In genomic region chr2:171798156-171798815, GRCh38 we compare ENCODE assay signal across 10 cellular contexts.
DNase-seq lines count a peak whose midpoint lies in the region; ATAC-seq, FAIRE-seq and TF ChIP-seq lines count a peak whose summit lies in the region.
"Had no signal": no experiment of that assay in that cellular context is flagged by ENCODE, and none has a peak within 500 bp of the region (broad histone marks: within the 10 kb centered on the region; RNA-seq: fewer than 3 reads in every experiment).

No MANE protein-coding gene starts in this region.

- TF ChIP-seq CTCF in IMR-90 (conservative IDR thresholded peaks at IDR 0.05; ENCODE audit: low read depth, low read length) = no peak
- TF ChIP-seq CTCF in astrocyte (IDR thresholded peaks at IDR 0.05; ENCODE audit: insufficient read depth, low read depth, low read length) = no peak
- TF ChIP-seq CTCF in kidney (IDR thresholded peaks at IDR 0.05; ENCODE audit: borderline replicate concordance, extremely low read depth, insufficient read depth) = no peak
- TF ChIP-seq CTCF in colonic mucosa (IDR thresholded peaks at IDR 0.05) = no peak

- H2BK20ac ChIP-seq in IMR-90 (ENCODE audit: low read depth, low read length) = peak overlapping the region; percentile 58; the same call in 1 of the 2 replicates

- WGBS in IMR-90 (ENCODE audit: extremely low coverage in 2 of 2, insufficient read length in 1 of 2), 2 experiments = no CpG with 5 or more reads among the region's 6 CpGs

- H2BK15ac ChIP-seq in IMR-90 (ENCODE audit: low read depth, low read length) = peak overlapping the region; percentile 56; the same call in 1 of the 3 replicates

- in situ Hi-C loops in IMR-90 (cut with MboI; ENCODE audit: low sequenced_read_pairs) = no loop called here

- no peak for TF ChIP-seq POLR2A in IMR-90 (IDR thresholded peaks at IDR 0.05; ENCODE audit: low read depth, low read length)

- peak; percentile 45 to 48 for ATAC-seq in CD4-positive, CD25-positive, alpha-beta regulatory T cell (ENCODE audit: low read depth in 2 of 2)
- peak; percentile 89 for ATAC-seq in IMR-90 (ENCODE audit: low read depth)

- peak overlapping the region; percentile 6; the same call in 1 of the 2 replicates for H3K9ac ChIP-seq in IMR-90 (ENCODE audit: low read depth, low read length)
- H3K9ac ChIP-seq in astrocyte (ENCODE audit: low read length) = peak overlapping the region; percentile 57
- H3K9ac ChIP-seq in kidney (ENCODE audit: low read length in 2 of 2) = no peak overlapping the region
- H3K9ac ChIP-seq in colonic mucosa (ENCODE audit: low read depth in 2 of 2, low read length in 2 of 2) = no peak overlapping the region

- intact Hi-C loops in IMR-90 (cut with micrococcal nuclease) = no loop called here
- intact Hi-C loops in kidney (cut with DNase I) = no loop called here
- intact Hi-C loops in colonic mucosa (cut with DNase I) = no loop called here

- H2BK120ac ChIP-seq in IMR-90 (ENCODE audit: low read depth, low read length) = peak overlapping the region; percentile 59; the same call in 1 of the 2 replicates

- peak overlapping the region; percentile 71 for H4K5ac ChIP-seq in IMR-90 (ENCODE audit: low read depth, low read length)

- peak overlapping the region; percentile 60 for H2AK9ac ChIP-seq in IMR-90 (replicated peaks; ENCODE audit: low read depth, low read length, poor library complexity)

- H2AFZ ChIP-seq in IMR-90 (replicated peaks; ENCODE audit: low read length, poor library complexity) = no peak overlapping the region
- peak overlapping the region; percentile 15 for H2AFZ ChIP-seq in astrocyte (ENCODE audit: low read depth, low read length)

- CTCF ChIA-PET in IMR-90 (lab: Yijun Ruan, JAX) = interaction anchor here (0.6 to 1.5 kb wide), 3 partner anchors 12 to 16 kb away, joined by 3 to 5 read pairs (median 4); no protein-coding TSS in a partner anchor

- H3K9me1 ChIP-seq in IMR-90 (ENCODE audit: insufficient read depth, low read length) = peaks cover 7% of the 10 kb centered on the region

- POLR2A ChIA-PET in IMR-90 (lab: Charles Lee; ENCODE audit: unreplicated experiment) = no interaction called here

- DNase-seq in CD4-positive, CD25-positive, alpha-beta regulatory T cell = peak in 1 of 3 donors; percentile 40
- peak; percentile 74 for DNase-seq in IMR-90
- peak; percentile 68 for DNase-seq in astrocyte (ENCODE audit: low read depth)
- DNase-seq in lung microvascular endothelial cell (ENCODE audit: low read depth in 2 of 2) = peak; percentile 72 to 88
- DNase-seq in kidney = no peak
- no peak for DNase-seq in NCI-H446 treated with DMSO at 0.1 percent for 48 hours (lab: John Stamatoyannopoulos, UW)
- no peak for DNase-seq in colonic mucosa
- no peak for DNase-seq in RPMI8226
- DNase-seq: NCI-H2227 treated with DMSO at 0.1 percent for 48 hours had no signal

- H3K4me3 ChIP-seq in CD4-positive, CD25-positive, alpha-beta regulatory T cell (ENCODE audit: low read depth, low read length) = no peak overlapping the region
- H3K4me3 ChIP-seq in IMR-90 (ENCODE audit: insufficient read depth, low read depth, low read length) (no peak overlapping the region), astrocyte (ENCODE audit: insufficient read depth, low read depth, low read length) (no peak overlapping the region), kidney (ENCODE audit: low read length in 2 of 2) (no peak overlapping the region), colonic mucosa (no peak overlapping the region)
- H3K4me3 ChIP-seq: thoracic aorta had no signal

- H3K9me3 Mint-ChIP-seq in CD4-positive, CD25-positive, alpha-beta regulatory T cell = no peaks in the 10 kb centered on the region
- H3K9me3 Mint-ChIP-seq in astrocyte (ENCODE audit: unreplicated experiment) = no peaks in the 10 kb centered on the region

- H4K8ac ChIP-seq in IMR-90 (ENCODE audit: low read depth in 2 of 2, low read length in 2 of 2) = peak overlapping the region in 1 of 2 experiments; percentile 45; a peak in 2 of 4 replicates

- FAIRE-seq in astrocyte (lab: Jason Lieb, UNC) (peak; percentile 93), kidney (lab: Jason Lieb, UNC) (no peak)

- no TSS peak for BruUV-seq in IMR-90 (replicated peaks; lab: Mats Ljungman, UMichigan)

- dilution Hi-C loops in IMR-90 (cut with HindIII; ENCODE audit: low sequenced_read_pairs, unreplicated experiment) = no loop called here

- H3K27ac ChIP-seq in CD4-positive, CD25-positive, alpha-beta regulatory T cell (ENCODE audit: insufficient read depth, low read length, poor library complexity, severe bottlenecking) = no peak overlapping the region
- H3K27ac ChIP-seq in IMR-90 (ENCODE audit: insufficient read depth, low read length) (no peak overlapping the region), astrocyte (ENCODE audit: low read depth, low read length) (peak overlapping the region; percentile 72), kidney (ENCODE audit: low read depth in 2 of 2, low read length in 2 of 2) (no peak overlapping the region), colonic mucosa (no peak overlapping the region)
- H3K27ac ChIP-seq: thoracic aorta had no signal

- 0 out of 2 replicates have a peak overlapping the region, but pooled peaks have one; percentile 55 for H4K91ac ChIP-seq in IMR-90 (ENCODE audit: insufficient read depth, low read depth, low read length)

- peak overlapping the region; percentile 59; the same call in 1 of the 2 replicates for H3K14ac ChIP-seq in IMR-90 (replicated peaks; ENCODE audit: low read depth, low read length)

- peaks cover 21% of the 10 kb centered on the region for H3K36me3 Mint-ChIP-seq in CD4-positive, CD25-positive, alpha-beta regulatory T cell
- peaks cover 3% of the 10 kb centered on the region for H3K36me3 Mint-ChIP-seq in astrocyte (ENCODE audit: low read depth, unreplicated experiment)

- H3K56ac ChIP-seq in IMR-90 (ENCODE audit: extremely low read depth, insufficient read depth, low read length) = no peak overlapping the region

- peak overlapping the region; percentile 60 for H3K4me2 ChIP-seq in IMR-90 (ENCODE audit: low read depth, low read length)
- peak overlapping the region; percentile 71 for H3K4me2 ChIP-seq in astrocyte (ENCODE audit: low read length)

- H3K4me1 ChIP-seq in CD4-positive, CD25-positive, alpha-beta regulatory T cell (ENCODE audit: control insufficient read depth, insufficient read depth, low read length, poor library complexity, severe bottlenecking) = no peaks in the 10 kb centered on the region
- H3K4me1 ChIP-seq in IMR-90 (ENCODE audit: control insufficient read depth, insufficient read depth, low read length) (peaks cover 6% of the 10 kb centered on the region), astrocyte (ENCODE audit: insufficient read depth, low read length) (peaks cover 13% of the 10 kb centered on the region), kidney (ENCODE audit: control insufficient read depth in 1 of 2, insufficient read depth in 1 of 2, low read depth in 1 of 2, low read length in 2 of 2) (no peaks in the 10 kb centered on the region), colonic mucosa (no peaks in the 10 kb centered on the region)

- no peak for TF ChIP-seq RAD21 in IMR-90 (IDR thresholded peaks at IDR 0.05; ENCODE audit: low read length)

- no peaks in the 10 kb centered on the region for H3K9me3 ChIP-seq in CD4-positive, CD25-positive, alpha-beta regulatory T cell (ENCODE audit: control insufficient read depth in 2 of 2, low read length in 2 of 2)
- no peaks in the 10 kb centered on the region for H3K9me3 ChIP-seq in IMR-90 (ENCODE audit: control insufficient read depth, insufficient read depth, low read length)
- no peaks in the 10 kb centered on the region for H3K9me3 ChIP-seq in astrocyte (ENCODE audit: insufficient read depth, low read depth, low read length)
- H3K9me3 ChIP-seq in kidney (ENCODE audit: control insufficient read depth in 1 of 2, low read length in 2 of 2) = no peaks in the 10 kb centered on the region
- no peaks in the 10 kb centered on the region for H3K9me3 ChIP-seq in colonic mucosa
- H3K9me3 ChIP-seq: thoracic aorta had no signal

- H3K79me2 ChIP-seq in astrocyte (ENCODE audit: insufficient read depth, low read length) = no peaks in the 10 kb centered on the region

- H3K36me3 ChIP-seq in CD4-positive, CD25-positive, alpha-beta regulatory T cell (ENCODE audit: control insufficient read depth, insufficient read depth, low read length) = peaks cover 14% of the 10 kb centered on the region
- H3K36me3 ChIP-seq in IMR-90 (ENCODE audit: control insufficient read depth, insufficient read depth, low read length) = peaks cover 3% of the 10 kb centered on the region; the same call in 1 of the 2 replicates
- H3K36me3 ChIP-seq in astrocyte (ENCODE audit: insufficient read depth, low read length) = no peaks in the 10 kb centered on the region
- H3K36me3 ChIP-seq in kidney (ENCODE audit: control insufficient read depth in 1 of 2, insufficient read depth in 2 of 2, low read length in 2 of 2) = peaks cover 0 to 8% of the 10 kb centered on the region in 2 donors
- no peaks in the 10 kb centered on the region for H3K36me3 ChIP-seq in colonic mucosa

- H3K27ac Mint-ChIP-seq in CD4-positive, CD25-positive, alpha-beta regulatory T cell = peak overlapping the region in 1 of 3 donors; percentile 71
- peak overlapping the region; percentile 93 for H3K27ac Mint-ChIP-seq in astrocyte (ENCODE audit: unreplicated experiment)

- peak overlapping the region; percentile 74; the same call in 1 of the 2 replicates for H3K4ac ChIP-seq in IMR-90 (ENCODE audit: low read depth, low read length)

- H2AK5ac ChIP-seq in IMR-90 (ENCODE audit: low read depth, low read length) = 0 out of 2 replicates have a peak overlapping the region, but pooled peaks have one; percentile 85

- H3K27me3 ChIP-seq in CD4-positive, CD25-positive, alpha-beta regulatory T cell (ENCODE audit: control insufficient read depth, insufficient read depth, low read length) = no peaks in the 10 kb centered on the region
- H3K27me3 ChIP-seq in IMR-90 (ENCODE audit: control insufficient read depth, insufficient read depth, low read length) (no peaks in the 10 kb centered on the region), astrocyte (ENCODE audit: insufficient read depth, low read length) (no peaks in the 10 kb centered on the region), colonic mucosa (no peaks in the 10 kb centered on the region)

- peaks cover 0 to 3% of the 10 kb centered on the region in 2 experiments; a peak in 1 of 4 replicates for H3K79me1 ChIP-seq in IMR-90 (ENCODE audit: low read depth in 1 of 2, low read length in 2 of 2)

- H4K20me1 ChIP-seq in IMR-90 (ENCODE audit: insufficient read depth, low read length) = no peaks in the 10 kb centered on the region
- no peaks in the 10 kb centered on the region for H4K20me1 ChIP-seq in astrocyte (ENCODE audit: insufficient read depth, low read length)

- no peaks in the 10 kb centered on the region for H3K27me3 Mint-ChIP-seq in CD4-positive, CD25-positive, alpha-beta regulatory T cell
- H3K27me3 Mint-ChIP-seq in astrocyte (ENCODE audit: low read depth, unreplicated experiment) = no peaks in the 10 kb centered on the region

- no peak overlapping the region for H3K4me3 Mint-ChIP-seq in CD4-positive, CD25-positive, alpha-beta regulatory T cell
- peak overlapping the region; percentile 46 for H3K4me3 Mint-ChIP-seq in astrocyte (ENCODE audit: unreplicated experiment)

- peaks cover 0 to 10% (median 8%) of the 10 kb centered on the region in 4 donors for H3K4me1 Mint-ChIP-seq in CD4-positive, CD25-positive, alpha-beta regulatory T cell
- peaks cover 27% of the 10 kb centered on the region for H3K4me1 Mint-ChIP-seq in astrocyte (ENCODE audit: low read depth, unreplicated experiment)

- H3K23ac ChIP-seq in IMR-90 (ENCODE audit: low read depth, low read length) = peak overlapping the region; percentile 19; the same call in 1 of the 2 replicates

- H2BK5ac ChIP-seq in IMR-90 (ENCODE audit: low read depth, low read length, poor library complexity, severe bottlenecking) = peak overlapping the region; percentile 73

- H3K18ac ChIP-seq in IMR-90 (ENCODE audit: low read depth, low read length) = peak overlapping the region; percentile 64; the same call in 1 of the 2 replicates

Comparison
In these comparisons a context has a peak if more than half of its experiments do, and no peak if none do; other contexts are left out.
1. DNase-seq: peak in IMR-90 (single experiment), astrocyte (single experiment) and lung microvascular endothelial cell (2 of 2); none in kidney (single experiment), NCI-H446 treated with DMSO at 0.1 percent for 48 hours (single experiment), colonic mucosa (single experiment) and RPMI8226 (single experiment).
2. H3K9ac ChIP-seq: peak in IMR-90 (single experiment) and astrocyte (single experiment); none in kidney (0 of 2) and colonic mucosa (0 of 2).